In genomic region chr4:122076830-122077229, GRCh38 we compare ENCODE assay signal across 8 cellular contexts.
A peak's percentile ranks its signal among the peaks of the same experiment; 100 is the strongest.
DNase-seq lines count a peak whose midpoint lies in the region; ATAC-seq, FAIRE-seq and TF ChIP-seq lines count a peak whose summit lies in the region.
"Not testable (repeated sequence)": the region's sequence is repeated elsewhere in the genome, so short reads cannot be mapped to it uniquely, and the experiment has no call there.

No MANE protein-coding gene starts in this region.

- peak; percentile 61 for ATAC-seq in GM23338
- ATAC-seq in HepG2, result not testable (repeated sequence)

- H3K36me3 Mint-ChIP-seq in GM23338 (ENCODE audit: low read depth); nephron progenitor cell (ENCODE audit: low read depth): not testable (repeated sequence)

- H3K4me1 ChIP-seq in A673 (ENCODE audit: insufficient read depth, low read length, poor library complexity, severe bottlenecking); GM23338 (ENCODE audit: insufficient read depth); SJCRH30; HepG2 (ENCODE audit: insufficient read depth, low read length): not testable (repeated sequence)

- WGBS in HepG2 (ENCODE audit: low lambda C conversion rate), result 0% methylated on average over 2 of the region's 2 CpGs

- not testable (repeated sequence) for H3K4me3 Mint-ChIP-seq in GM23338
- peak overlapping the region; percentile 53 for H3K4me3 Mint-ChIP-seq in nephron progenitor cell

- not testable (repeated sequence) for TF ChIP-seq EP300 in HepG2 (IDR thresholded peaks at IDR 0.05; ENCODE audit: low read depth in 2 of 2, low read length in 2 of 2); HepG2 (CRISPR knock-in tag; IDR thresholded peaks at IDR 0.05; ENCODE audit: borderline replicate concordance)

- H2AFZ ChIP-seq in GM23338, result peak overlapping the region; percentile 20; the same call in 1 of the 2 replicates
- not testable (repeated sequence) for H2AFZ ChIP-seq in HepG2 (ENCODE audit: low read length)

- not testable (repeated sequence) for H3K79me2 ChIP-seq in GM23338 (replicated peaks; ENCODE audit: insufficient read depth); HepG2 (ENCODE audit: insufficient read depth, low read length)

- FAIRE-seq in HepG2 (lab: Jason Lieb, UNC), result not testable (repeated sequence)
- peak; percentile 90 for FAIRE-seq in urothelium cell line (lab: Jason Lieb, UNC)

- H3K27ac Mint-ChIP-seq in GM23338, result not testable (repeated sequence)
- H3K27ac Mint-ChIP-seq in nephron progenitor cell, result peak overlapping the region; percentile 96

- not testable (repeated sequence) for H3K9me3 ChIP-seq in A673 (ENCODE audit: low read depth, low read length, poor library complexity, severe bottlenecking); SJCRH30 (replicated peaks); HepG2 (ENCODE audit: low read length)

- DNase-seq in A673 (ENCODE audit: low spot score), result peak; percentile 60
- DNase-seq in GM23338 (ENCODE audit: low spot score); HepG2 (ENCODE audit: low spot score); nephron progenitor cell; urothelium cell line (ENCODE audit: low spot score): not testable (repeated sequence)
- DNase-seq in SJCRH30, result peak; percentile 10 to 58
- DNase-seq in choroid plexus epithelial cell (ENCODE audit: low read depth), result peak; percentile 4
- peak; percentile 56 for DNase-seq in fibroblast of villous mesenchyme (ENCODE audit: low read depth)

- not testable (repeated sequence) for H4K20me1 ChIP-seq in GM23338 (replicated peaks; ENCODE audit: insufficient read depth); HepG2 (ENCODE audit: insufficient read depth, low read length)

- TF ChIP-seq POLR2A in HepG2 (IDR thresholded peaks at IDR 0.05; ENCODE audit: insufficient read depth in 1 of 2, low read depth in 2 of 2, low read length in 2 of 2), result not testable (repeated sequence)

- not testable (repeated sequence) for TF ChIP-seq RAD21 in HepG2 (CRISPR knock-in tag; IDR thresholded peaks at IDR 0.05)

- not testable (repeated sequence) for H3K9me2 ChIP-seq in GM23338 (ENCODE audit: insufficient read depth)

- POLR2A ChIA-PET in A673 (lab: Charles Lee; ENCODE audit: low non-redundant PET); HepG2 (lab: Yijun Ruan, JAX): not testable (repeated sequence)

- intact Hi-C loops in A673 (cut with micrococcal nuclease; ENCODE audit: unreplicated experiment); HepG2 (cut with micrococcal nuclease; ENCODE audit: unreplicated experiment): not testable (repeated sequence)

- H3F3A ChIP-seq in GM23338 (replicated peaks; ENCODE audit: low read depth), result not testable (repeated sequence)

- in situ Hi-C loops in HepG2 (cut with HindIII; ENCODE audit: extremely low pct_ligation_motif_present, low pct_unique_long_range_greater_than_20kb), result not testable (repeated sequence)

- not testable (repeated sequence) for H3K4me3 ChIP-seq in A673 (ENCODE audit: low read depth, low read length, poor library complexity, severe bottlenecking); GM23338; SJCRH30; choroid plexus epithelial cell (ENCODE audit: low read depth, low read length); fibroblast of villous mesenchyme (ENCODE audit: low read depth, low read length); HepG2 (replicated peaks in 1 of 3; ENCODE audit: insufficient read depth in 1 of 3, low read depth in 2 of 3, low read length in 3 of 3)

- CTCF ChIA-PET in A673 (lab: Charles Lee); HepG2 (lab: Yijun Ruan, JAX; ENCODE audit: low intra/inter-chr PET ratio, low total read pairs): not testable (repeated sequence)

- not testable (repeated sequence) for BruUV-seq in A673 (replicated peaks; lab: Mats Ljungman, UMichigan); HepG2 (replicated peaks; lab: Mats Ljungman, UMichigan)

- TF ChIP-seq CTCF in A673 (conservative IDR thresholded peaks at IDR 0.05; ENCODE audit: low read depth, low read length); GM23338 (conservative IDR thresholded peaks at IDR 0.05; ENCODE audit: low read depth in 2 of 2); choroid plexus epithelial cell (conservative IDR thresholded peaks at IDR 0.05; ENCODE audit: low read depth, low read length); fibroblast of villous mesenchyme (IDR thresholded peaks at IDR 0.05; ENCODE audit: insufficient read depth, low read depth, low read length); HepG2 (CRISPR knock-in tag; IDR thresholded peaks at IDR 0.05); nephron progenitor cell (IDR thresholded peaks at IDR 0.05): not testable (repeated sequence)

- H3K27ac ChIP-seq in A673 (ENCODE audit: low read depth, low read length, poor library complexity, severe bottlenecking); GM23338 (ENCODE audit: low read depth); SJCRH30; HepG2 (ENCODE audit: extremely low read length, insufficient read depth, low read length): not testable (repeated sequence)

- not testable (repeated sequence) for H3K27me3 Mint-ChIP-seq in GM23338 (ENCODE audit: insufficient read depth, low read depth, poor library complexity); nephron progenitor cell (ENCODE audit: low read depth, poor library complexity)

- H3K4me1 Mint-ChIP-seq in GM23338, result not testable (repeated sequence)
- H3K4me1 Mint-ChIP-seq in nephron progenitor cell, result peaks cover 34% of the 10 kb centered on the region

- not testable (repeated sequence) for H3K36me3 ChIP-seq in A673 (ENCODE audit: insufficient read depth, low read length, poor library complexity, severe bottlenecking); GM23338 (ENCODE audit: insufficient read depth); SJCRH30; HepG2 (replicated peaks in 1 of 2; ENCODE audit: control insufficient read depth in 1 of 2, insufficient read depth in 2 of 2, low read length in 2 of 2)

- not testable (repeated sequence) for H3K9ac ChIP-seq in HepG2 (ENCODE audit: insufficient read depth, low read depth, low read length)

- H3K4me2 ChIP-seq in GM23338; HepG2 (ENCODE audit: low read depth, low read length): not testable (repeated sequence)

- H3K27me3 ChIP-seq in A673 (replicated peaks; ENCODE audit: insufficient read depth, low read depth, low read length, poor library complexity); GM23338 (ENCODE audit: insufficient read depth); SJCRH30; HepG2 (ENCODE audit: control insufficient read depth in 1 of 2, insufficient read depth in 2 of 2, low read length in 2 of 2): not testable (repeated sequence)

- not testable (repeated sequence) for H3K9me3 Mint-ChIP-seq in GM23338, nephron progenitor cell

TF ChIP-seq in HepG2, 621 proteins besides CTCF, POLR2A, EP300 and RAD21:
- TF ChIP-seq PRDM15 (CRISPR knock-in tag; IDR thresholded peaks at IDR 0.05), result peak; percentile 77
